In genomic region chr16:86437348-86437747, GRCh38 we compare ENCODE assay signal across 3 cellular contexts.
A peak's percentile ranks its signal among the peaks of the same experiment; 100 is the strongest.
TF ChIP-seq lines count a peak whose summit lies in the region.

No MANE protein-coding gene starts in this region.

TF ChIP-seq in HepG2, 621 proteins besides CTCF, POLR2A, EP300 and RAD21:
- TF ChIP-seq ARHGAP35 (CRISPR knock-in tag; IDR thresholded peaks at IDR 0.05; ENCODE audit: borderline replicate concordance) (no peak), HHEX (CRISPR knock-in tag; IDR thresholded peaks at IDR 0.05) (no peak), FOXA1 (IDR thresholded peaks at IDR 0.05) (peak; percentile 6; the same call in 1 of the 2 replicates), FOXA1 (CRISPR knock-in tag; IDR thresholded peaks at IDR 0.05) (no peak), ATM (IDR thresholded peaks at IDR 0.05; ENCODE audit: borderline replicate concordance) (0 out of 2 replicates have a peak, but pooled peaks have one; percentile 26), ZNF280D (CRISPR knock-in tag; IDR thresholded peaks at IDR 0.05) (no peak), TSC22D2 (CRISPR knock-in tag; IDR thresholded peaks at IDR 0.05; ENCODE audit: borderline replicate concordance) (no peak), HMGXB4 (CRISPR knock-in tag; IDR thresholded peaks at IDR 0.05; ENCODE audit: borderline replicate concordance in 1 of 2, low read depth in 1 of 2) (no peak), ZNF12 (CRISPR knock-in tag; IDR thresholded peaks at IDR 0.05) (no peak), FOSL1 (CRISPR knock-in tag; IDR thresholded peaks at IDR 0.05; ENCODE audit: borderline replicate concordance) (no peak), HNRNPLL (IDR thresholded peaks at IDR 0.05; ENCODE audit: low read depth, low read length, poor library complexity, severe bottlenecking) (no peak), PLRG1 (conservative IDR thresholded peaks at IDR 0.05) (0 out of 2 replicates have a peak, but pooled peaks have one; percentile 71), FOXP1 (IDR thresholded peaks at IDR 0.05) (peak; percentile 54; the same call in 1 of the 2 replicates), FOXP1 (CRISPR knock-in tag; IDR thresholded peaks at IDR 0.05) (no peak), GZF1 (CRISPR knock-in tag; IDR thresholded peaks at IDR 0.05) (no peak), ATF1 (CRISPR knock-in tag; IDR thresholded peaks at IDR 0.05) (no peak)
TF ChIP-seq in HepG2: peak in this region for 4.

TF ChIP-seq in IMR-90, 13 proteins besides CTCF, POLR2A, EP300 and RAD21:
- TF ChIP-seq RFX5 (IDR thresholded peaks at IDR 0.05; ENCODE audit: low read depth, low read length): no peak
- no peak for TF ChIP-seq ELK1 (IDR thresholded peaks at IDR 0.05; ENCODE audit: borderline replicate concordance, low read depth, low read length)
- no peak for TF ChIP-seq USF2 (IDR thresholded peaks at IDR 0.05; ENCODE audit: low read depth, low read length)
- TF ChIP-seq BHLHE40 (IDR thresholded peaks at IDR 0.05; ENCODE audit: low read depth, low read length): no peak
- no peak for TF ChIP-seq MAZ (IDR thresholded peaks at IDR 0.05; ENCODE audit: borderline replicate concordance, low read depth, low read length)
- no peak for TF ChIP-seq MXI1 (IDR thresholded peaks at IDR 0.05; ENCODE audit: borderline replicate concordance, low read depth, low read length)
- no peak for TF ChIP-seq MAFK (IDR thresholded peaks at IDR 0.05; ENCODE audit: low read depth, low read length)
- TF ChIP-seq CHD1 (IDR thresholded peaks at IDR 0.05; ENCODE audit: low read depth, low read length): no peak
- no peak for TF ChIP-seq SMC3 (IDR thresholded peaks at IDR 0.05; ENCODE audit: low read depth, low read length)
- no peak for TF ChIP-seq FOS (IDR thresholded peaks at IDR 0.05; ENCODE audit: low read depth, low read length)
- no peak for TF ChIP-seq CEBPB (IDR thresholded peaks at IDR 0.05; ENCODE audit: low read depth, low read length)
- no peak for TF ChIP-seq RCOR1 (IDR thresholded peaks at IDR 0.05; ENCODE audit: insufficient replicate concordance, low read length)
- no peak for TF ChIP-seq NFE2L2 (IDR thresholded peaks at IDR 0.05; ENCODE audit: low read depth, low read length)
TF ChIP-seq in IMR-90: peak in this region for 0.

TF ChIP-seq in H1, 55 proteins besides CTCF, POLR2A, EP300 and RAD21:
- no peak for TF ChIP-seq TAF7 (optimal IDR thresholded peaks at IDR 0.05; ENCODE audit: borderline replicate concordance, low read depth, low read length)
- no peak for TF ChIP-seq CREB1 (IDR thresholded peaks at IDR 0.05)
- no peak for TF ChIP-seq MAX (IDR thresholded peaks at IDR 0.05)
- TF ChIP-seq SIX5 (IDR thresholded peaks at IDR 0.05; ENCODE audit: low read depth, low read length): no peak
- TF ChIP-seq POU5F1 (IDR thresholded peaks at IDR 0.05; ENCODE audit: low read depth, low read length): no peak
- TF ChIP-seq GABPA (IDR thresholded peaks at IDR 0.05; ENCODE audit: borderline replicate concordance, insufficient read depth, low read length): no peak
